In the genomic region with DNA sequence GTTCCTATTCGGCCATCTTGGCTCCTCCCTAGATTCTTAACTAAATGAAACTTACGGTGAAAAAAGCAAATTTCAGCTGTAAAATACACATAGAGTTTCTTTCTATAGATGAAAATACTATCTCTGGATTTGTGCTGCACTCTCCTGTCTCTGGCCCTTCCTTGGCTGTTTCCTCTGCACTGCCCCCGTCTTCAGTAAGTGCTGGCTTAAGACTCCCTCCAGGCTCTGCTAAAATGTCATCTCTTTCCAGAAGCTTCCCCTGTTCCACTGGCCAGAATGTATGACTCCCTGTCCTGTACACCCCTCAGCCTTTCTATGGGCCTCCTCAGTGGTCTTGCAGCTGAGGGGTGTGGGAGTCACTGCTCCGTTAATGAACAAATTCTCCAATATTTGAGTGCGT, we compare ENCODE assay signal across 1 cellular context.
TF ChIP-seq lines count a peak whose summit lies in the region.

No MANE protein-coding gene starts in this region.

TF ChIP-seq in WTC11, 78 proteins besides CTCF, POLR2A, EP300 and RAD21 (continued from another document):
- TF ChIP-seq, protein P1, sequence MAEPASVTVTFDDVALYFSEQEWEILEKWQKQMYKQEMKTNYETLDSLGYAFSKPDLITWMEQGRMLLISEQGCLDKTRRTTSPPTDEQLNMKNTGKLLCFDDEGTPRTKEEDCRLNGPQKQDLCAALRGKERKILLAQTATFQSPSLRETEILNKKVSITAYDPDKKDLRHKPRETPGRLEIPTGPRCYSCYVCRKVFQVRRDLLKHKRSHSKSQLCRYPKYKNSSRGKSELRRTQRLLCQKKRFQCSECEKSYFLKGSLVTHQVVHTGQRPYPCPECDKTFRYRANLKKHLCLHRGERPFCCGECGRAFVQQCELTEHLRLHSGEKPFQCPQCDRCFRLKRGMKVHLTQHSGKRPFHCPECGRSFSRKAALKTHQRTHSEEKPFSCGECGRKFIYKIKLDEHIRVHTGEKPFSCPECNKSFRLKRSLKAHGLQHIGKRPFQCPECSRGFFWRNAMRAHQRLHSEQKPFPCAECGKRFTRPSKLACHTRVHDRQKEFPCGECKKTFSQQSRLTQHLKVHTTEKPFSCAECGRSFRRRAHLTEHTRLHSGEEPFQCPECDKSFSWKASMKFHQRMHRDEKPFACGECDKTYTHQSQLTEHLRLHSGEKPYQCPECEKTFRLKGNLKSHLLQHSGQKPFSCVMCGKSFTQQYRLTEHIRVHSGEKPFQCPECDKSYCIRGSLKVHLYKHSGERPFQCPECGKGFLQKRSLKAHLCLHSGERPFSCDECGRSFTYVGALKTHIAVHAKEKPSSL (CRISPR knock-in tag; conservative IDR thresholded peaks at IDR 0.05): no peak
- TF ChIP-seq, protein P2, sequence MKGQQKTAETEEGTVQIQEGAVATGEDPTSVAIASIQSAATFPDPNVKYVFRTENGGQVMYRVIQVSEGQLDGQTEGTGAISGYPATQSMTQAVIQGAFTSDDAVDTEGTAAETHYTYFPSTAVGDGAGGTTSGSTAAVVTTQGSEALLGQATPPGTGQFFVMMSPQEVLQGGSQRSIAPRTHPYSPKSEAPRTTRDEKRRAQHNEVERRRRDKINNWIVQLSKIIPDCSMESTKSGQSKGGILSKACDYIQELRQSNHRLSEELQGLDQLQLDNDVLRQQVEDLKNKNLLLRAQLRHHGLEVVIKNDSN (CRISPR knock-in tag; IDR thresholded peaks at IDR 0.05): no peak
- TF ChIP-seq, protein P3, sequence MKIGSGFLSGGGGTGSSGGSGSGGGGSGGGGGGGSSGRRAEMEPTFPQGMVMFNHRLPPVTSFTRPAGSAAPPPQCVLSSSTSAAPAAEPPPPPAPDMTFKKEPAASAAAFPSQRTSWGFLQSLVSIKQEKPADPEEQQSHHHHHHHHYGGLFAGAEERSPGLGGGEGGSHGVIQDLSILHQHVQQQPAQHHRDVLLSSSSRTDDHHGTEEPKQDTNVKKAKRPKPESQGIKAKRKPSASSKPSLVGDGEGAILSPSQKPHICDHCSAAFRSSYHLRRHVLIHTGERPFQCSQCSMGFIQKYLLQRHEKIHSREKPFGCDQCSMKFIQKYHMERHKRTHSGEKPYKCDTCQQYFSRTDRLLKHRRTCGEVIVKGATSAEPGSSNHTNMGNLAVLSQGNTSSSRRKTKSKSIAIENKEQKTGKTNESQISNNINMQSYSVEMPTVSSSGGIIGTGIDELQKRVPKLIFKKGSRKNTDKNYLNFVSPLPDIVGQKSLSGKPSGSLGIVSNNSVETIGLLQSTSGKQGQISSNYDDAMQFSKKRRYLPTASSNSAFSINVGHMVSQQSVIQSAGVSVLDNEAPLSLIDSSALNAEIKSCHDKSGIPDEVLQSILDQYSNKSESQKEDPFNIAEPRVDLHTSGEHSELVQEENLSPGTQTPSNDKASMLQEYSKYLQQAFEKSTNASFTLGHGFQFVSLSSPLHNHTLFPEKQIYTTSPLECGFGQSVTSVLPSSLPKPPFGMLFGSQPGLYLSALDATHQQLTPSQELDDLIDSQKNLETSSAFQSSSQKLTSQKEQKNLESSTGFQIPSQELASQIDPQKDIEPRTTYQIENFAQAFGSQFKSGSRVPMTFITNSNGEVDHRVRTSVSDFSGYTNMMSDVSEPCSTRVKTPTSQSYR (CRISPR knock-in tag; IDR thresholded peaks at IDR 0.05): no peak
- TF ChIP-seq, protein P4, sequence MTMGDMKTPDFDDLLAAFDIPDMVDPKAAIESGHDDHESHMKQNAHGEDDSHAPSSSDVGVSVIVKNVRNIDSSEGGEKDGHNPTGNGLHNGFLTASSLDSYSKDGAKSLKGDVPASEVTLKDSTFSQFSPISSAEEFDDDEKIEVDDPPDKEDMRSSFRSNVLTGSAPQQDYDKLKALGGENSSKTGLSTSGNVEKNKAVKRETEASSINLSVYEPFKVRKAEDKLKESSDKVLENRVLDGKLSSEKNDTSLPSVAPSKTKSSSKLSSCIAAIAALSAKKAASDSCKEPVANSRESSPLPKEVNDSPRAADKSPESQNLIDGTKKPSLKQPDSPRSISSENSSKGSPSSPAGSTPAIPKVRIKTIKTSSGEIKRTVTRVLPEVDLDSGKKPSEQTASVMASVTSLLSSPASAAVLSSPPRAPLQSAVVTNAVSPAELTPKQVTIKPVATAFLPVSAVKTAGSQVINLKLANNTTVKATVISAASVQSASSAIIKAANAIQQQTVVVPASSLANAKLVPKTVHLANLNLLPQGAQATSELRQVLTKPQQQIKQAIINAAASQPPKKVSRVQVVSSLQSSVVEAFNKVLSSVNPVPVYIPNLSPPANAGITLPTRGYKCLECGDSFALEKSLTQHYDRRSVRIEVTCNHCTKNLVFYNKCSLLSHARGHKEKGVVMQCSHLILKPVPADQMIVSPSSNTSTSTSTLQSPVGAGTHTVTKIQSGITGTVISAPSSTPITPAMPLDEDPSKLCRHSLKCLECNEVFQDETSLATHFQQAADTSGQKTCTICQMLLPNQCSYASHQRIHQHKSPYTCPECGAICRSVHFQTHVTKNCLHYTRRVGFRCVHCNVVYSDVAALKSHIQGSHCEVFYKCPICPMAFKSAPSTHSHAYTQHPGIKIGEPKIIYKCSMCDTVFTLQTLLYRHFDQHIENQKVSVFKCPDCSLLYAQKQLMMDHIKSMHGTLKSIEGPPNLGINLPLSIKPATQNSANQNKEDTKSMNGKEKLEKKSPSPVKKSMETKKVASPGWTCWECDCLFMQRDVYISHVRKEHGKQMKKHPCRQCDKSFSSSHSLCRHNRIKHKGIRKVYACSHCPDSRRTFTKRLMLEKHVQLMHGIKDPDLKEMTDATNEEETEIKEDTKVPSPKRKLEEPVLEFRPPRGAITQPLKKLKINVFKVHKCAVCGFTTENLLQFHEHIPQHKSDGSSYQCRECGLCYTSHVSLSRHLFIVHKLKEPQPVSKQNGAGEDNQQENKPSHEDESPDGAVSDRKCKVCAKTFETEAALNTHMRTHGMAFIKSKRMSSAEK (CRISPR knock-in tag; IDR thresholded peaks at IDR 0.05; ENCODE audit: borderline replicate concordance): no peak
- TF ChIP-seq GTF2I (CRISPR knock-in tag; conservative IDR thresholded peaks at IDR 0.05) (no peak), E2F1 (CRISPR knock-in tag; IDR thresholded peaks at IDR 0.05) (no peak), ZNF219 (CRISPR knock-in tag; IDR thresholded peaks at IDR 0.05; ENCODE audit: borderline replicate concordance) (no peak), TEAD1 (CRISPR knock-in tag; IDR thresholded peaks at IDR 0.05) (no peak), TP53 (CRISPR knock-in tag; IDR thresholded peaks at IDR 0.05) (no peak)
